Comparison of ENCODE assay signal across 1 cellular context in the genomic region with DNA sequence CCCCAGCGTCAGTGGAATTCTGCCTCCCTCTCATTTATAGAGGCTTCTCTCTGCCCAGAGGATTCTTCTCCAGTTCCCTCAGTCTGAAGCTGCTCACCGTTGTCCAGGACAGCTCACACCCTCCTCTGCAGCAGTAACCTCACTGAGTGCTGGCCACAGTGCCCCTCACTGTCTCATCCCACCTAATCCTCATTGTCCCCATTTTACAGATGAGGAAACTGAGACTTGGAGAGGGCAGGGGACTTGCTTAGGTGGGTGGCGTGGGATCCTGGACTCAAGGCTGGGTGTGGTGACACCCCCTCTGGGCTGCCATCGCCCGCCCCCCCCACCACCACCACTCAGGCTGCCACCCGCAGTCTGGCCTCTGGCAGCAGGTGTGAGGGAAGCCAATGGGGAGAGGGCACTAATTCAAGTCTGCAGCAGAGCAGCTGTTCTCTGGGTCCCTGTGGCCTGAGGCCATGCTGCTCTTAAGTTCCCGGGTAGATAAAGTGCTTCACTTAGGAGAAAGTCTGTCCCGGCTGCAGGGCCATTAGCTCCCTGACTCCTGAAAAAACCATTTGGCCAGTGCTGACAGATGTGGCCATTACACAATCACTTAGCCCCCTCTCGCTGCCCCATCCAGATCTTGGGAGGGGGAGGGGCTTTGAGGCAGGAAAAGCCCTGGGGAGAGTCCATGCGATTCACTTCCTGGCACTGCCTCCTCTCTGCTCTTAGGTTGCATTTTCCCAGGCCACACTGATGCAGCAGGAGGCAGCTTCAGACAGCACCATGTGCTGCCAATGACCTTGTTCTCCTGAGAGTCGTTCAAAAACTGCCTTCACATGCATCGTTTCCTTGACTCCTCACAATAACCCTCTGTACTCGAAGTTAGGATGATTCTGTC.
TF ChIP-seq lines count a peak whose summit lies in the region.

No MANE protein-coding gene starts in this region.

TF ChIP-seq in HepG2, 621 proteins besides CTCF, POLR2A, EP300 and RAD21:
- TF ChIP-seq HDAC6 (IDR thresholded peaks at IDR 0.05; ENCODE audit: low read depth, low read length) (no peak), ZNF629 (CRISPR knock-in tag; conservative IDR thresholded peaks at IDR 0.05) (peak; percentile 64), YY1 (IDR thresholded peaks at IDR 0.05; ENCODE audit: insufficient read depth, insufficient replicate concordance, low read depth, low read length) (no peak), ZNF138 (CRISPR knock-in tag; IDR thresholded peaks at IDR 0.05; ENCODE audit: low read depth) (no peak), TP53 (CRISPR knock-in tag; conservative IDR thresholded peaks at IDR 0.05) (no peak), ZNF772 (CRISPR knock-in tag; IDR thresholded peaks at IDR 0.05) (no peak), ZNF552 (CRISPR knock-in tag; IDR thresholded peaks at IDR 0.05; ENCODE audit: borderline replicate concordance) (no peak), CEBPB (IDR thresholded peaks at IDR 0.05; ENCODE audit: borderline replicate concordance, low read depth, low read length) (0 out of 2 replicates have a peak, but pooled peaks have one; percentile 48), ZNF367 (CRISPR knock-in tag; IDR thresholded peaks at IDR 0.05; ENCODE audit: borderline replicate concordance) (no peak), SUZ12 (IDR thresholded peaks at IDR 0.05; ENCODE audit: low read depth, low read length) (no peak)
- TF ChIP-seq, protein P1, sequence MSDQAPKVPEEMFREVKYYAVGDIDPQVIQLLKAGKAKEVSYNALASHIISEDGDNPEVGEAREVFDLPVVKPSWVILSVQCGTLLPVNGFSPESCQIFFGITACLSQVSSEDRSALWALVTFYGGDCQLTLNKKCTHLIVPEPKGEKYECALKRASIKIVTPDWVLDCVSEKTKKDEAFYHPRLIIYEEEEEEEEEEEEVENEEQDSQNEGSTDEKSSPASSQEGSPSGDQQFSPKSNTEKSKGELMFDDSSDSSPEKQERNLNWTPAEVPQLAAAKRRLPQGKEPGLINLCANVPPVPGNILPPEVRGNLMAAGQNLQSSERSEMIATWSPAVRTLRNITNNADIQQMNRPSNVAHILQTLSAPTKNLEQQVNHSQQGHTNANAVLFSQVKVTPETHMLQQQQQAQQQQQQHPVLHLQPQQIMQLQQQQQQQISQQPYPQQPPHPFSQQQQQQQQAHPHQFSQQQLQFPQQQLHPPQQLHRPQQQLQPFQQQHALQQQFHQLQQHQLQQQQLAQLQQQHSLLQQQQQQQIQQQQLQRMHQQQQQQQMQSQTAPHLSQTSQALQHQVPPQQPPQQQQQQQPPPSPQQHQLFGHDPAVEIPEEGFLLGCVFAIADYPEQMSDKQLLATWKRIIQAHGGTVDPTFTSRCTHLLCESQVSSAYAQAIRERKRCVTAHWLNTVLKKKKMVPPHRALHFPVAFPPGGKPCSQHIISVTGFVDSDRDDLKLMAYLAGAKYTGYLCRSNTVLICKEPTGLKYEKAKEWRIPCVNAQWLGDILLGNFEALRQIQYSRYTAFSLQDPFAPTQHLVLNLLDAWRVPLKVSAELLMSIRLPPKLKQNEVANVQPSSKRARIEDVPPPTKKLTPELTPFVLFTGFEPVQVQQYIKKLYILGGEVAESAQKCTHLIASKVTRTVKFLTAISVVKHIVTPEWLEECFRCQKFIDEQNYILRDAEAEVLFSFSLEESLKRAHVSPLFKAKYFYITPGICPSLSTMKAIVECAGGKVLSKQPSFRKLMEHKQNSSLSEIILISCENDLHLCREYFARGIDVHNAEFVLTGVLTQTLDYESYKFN (CRISPR knock-in tag; conservative IDR thresholded peaks at IDR 0.05), result no peak
- TF ChIP-seq, protein P2, sequence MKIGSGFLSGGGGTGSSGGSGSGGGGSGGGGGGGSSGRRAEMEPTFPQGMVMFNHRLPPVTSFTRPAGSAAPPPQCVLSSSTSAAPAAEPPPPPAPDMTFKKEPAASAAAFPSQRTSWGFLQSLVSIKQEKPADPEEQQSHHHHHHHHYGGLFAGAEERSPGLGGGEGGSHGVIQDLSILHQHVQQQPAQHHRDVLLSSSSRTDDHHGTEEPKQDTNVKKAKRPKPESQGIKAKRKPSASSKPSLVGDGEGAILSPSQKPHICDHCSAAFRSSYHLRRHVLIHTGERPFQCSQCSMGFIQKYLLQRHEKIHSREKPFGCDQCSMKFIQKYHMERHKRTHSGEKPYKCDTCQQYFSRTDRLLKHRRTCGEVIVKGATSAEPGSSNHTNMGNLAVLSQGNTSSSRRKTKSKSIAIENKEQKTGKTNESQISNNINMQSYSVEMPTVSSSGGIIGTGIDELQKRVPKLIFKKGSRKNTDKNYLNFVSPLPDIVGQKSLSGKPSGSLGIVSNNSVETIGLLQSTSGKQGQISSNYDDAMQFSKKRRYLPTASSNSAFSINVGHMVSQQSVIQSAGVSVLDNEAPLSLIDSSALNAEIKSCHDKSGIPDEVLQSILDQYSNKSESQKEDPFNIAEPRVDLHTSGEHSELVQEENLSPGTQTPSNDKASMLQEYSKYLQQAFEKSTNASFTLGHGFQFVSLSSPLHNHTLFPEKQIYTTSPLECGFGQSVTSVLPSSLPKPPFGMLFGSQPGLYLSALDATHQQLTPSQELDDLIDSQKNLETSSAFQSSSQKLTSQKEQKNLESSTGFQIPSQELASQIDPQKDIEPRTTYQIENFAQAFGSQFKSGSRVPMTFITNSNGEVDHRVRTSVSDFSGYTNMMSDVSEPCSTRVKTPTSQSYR (CRISPR knock-in tag; IDR thresholded peaks at IDR 0.05; ENCODE audit: borderline replicate concordance), result peak; percentile 42; the same call in 1 of the 2 replicates
